Comparison of ENCODE assay signal across 19 cellular contexts in genomic region chr21:41660748-41661147, GRCh38.
"Had no signal": no experiment of that assay in that cellular context is flagged by ENCODE, and none has a peak within 500 bp of the region (broad histone marks: within the 10 kb centered on the region; RNA-seq: fewer than 3 reads in every experiment).

No MANE protein-coding gene starts in this region.

- H3K27me3 ChIP-seq: upper lobe of left lung had no signal

- H3K27me3 Mint-ChIP-seq: activated CD8-positive, alpha-beta T cell treated with anti-CD3 and anti-CD28 coated beads for 36 hours had no signal

- H3K4me1 ChIP-seq: psoas muscle had no signal

- H3K27ac Mint-ChIP-seq: activated CD4-positive, alpha-beta T cell treated with anti-CD3 and anti-CD28 coated beads, Interleukin-2, amount 10 ng/mL, durations not matched to agents 24 days and 14 days; activated CD8-positive, alpha-beta T cell treated with anti-CD3 and anti-CD28 coated beads for 36 hours; activated naive CD4-positive, alpha-beta T cell treated with anti-CD3 and anti-CD28 coated beads for 36 hours; brain; nephron; stimulated activated naive CD8-positive, alpha-beta T cell treated with anti-CD3 and anti-CD28 coated beads, Interleukin-15, Interleukin-2, amounts not matched to agents 100 ng/mL and 50 ng/mL, for 24 hours had no signal

- H3K4me3 ChIP-seq: lower lobe of right lung, psoas muscle, upper lobe of left lung had no signal

- H3K36me3 ChIP-seq: lower lobe of right lung, upper lobe of left lung had no signal

- DNase-seq: activated CD4-positive, alpha-beta T cell treated with anti-CD3 and anti-CD28 coated beads, Interleukin-2, amount 10 ng/mL, durations not matched to agents 24 days and 14 days; activated CD4-positive, CD25-positive, alpha-beta regulatory T cell; activated CD8-positive, alpha-beta T cell treated with anti-CD3 and anti-CD28 coated beads for 36 hours; activated naive CD4-positive, alpha-beta T cell treated with anti-CD3 and anti-CD28 coated beads for 36 hours; activated T-cell treated with anti-CD3 and anti-CD28 coated beads, Interleukin-2, amount 50 U/mL, for 4 hours; caudate nucleus; erythroblast; foreskin melanocyte; glutamatergic neuron; hippocampal formation; left colon; lower lobe of right lung; stimulated activated CD4-positive, alpha-beta T cell treated with anti-CD3 and anti-CD28 coated beads, Interleukin-15, amount 100 ng/mL, for 24 hours; stimulated activated CD4-positive, alpha-beta T cell treated with anti-CD3 and anti-CD28 coated beads, Interleukin-2, amount 100 ng/mL, for 48 hours had no signal

- H3K36me3 Mint-ChIP-seq: brain had no signal

- ATAC-seq: activated CD8-positive, alpha-beta T cell treated with anti-CD3 and anti-CD28 coated beads for 36 hours; activated T-cell treated with anti-CD3 and anti-CD28 coated beads, Interleukin-2, amount 50 U/mL, for 4 hours; left colon had no signal

- H3K4me3 Mint-ChIP-seq: activated CD4-positive, alpha-beta T cell treated with anti-CD3 and anti-CD28 coated beads, Interleukin-2, amount 10 ng/mL, durations not matched to agents 24 days and 14 days; activated CD8-positive, alpha-beta T cell treated with anti-CD3 and anti-CD28 coated beads for 36 hours; activated naive CD4-positive, alpha-beta T cell treated with anti-CD3 and anti-CD28 coated beads for 36 hours; activated T-cell treated with anti-CD3 and anti-CD28 coated beads, Interleukin-2, amount 50 U/mL, for 4 hours; brain; nephron; stimulated activated naive CD8-positive, alpha-beta T cell treated with anti-CD3 and anti-CD28 coated beads, Interleukin-15, Interleukin-2, amounts not matched to agents 100 ng/mL and 50 ng/mL, for 24 hours had no signal

- H3K27ac ChIP-seq: lower lobe of right lung, psoas muscle had no signal

- H3K9me3 ChIP-seq: lower lobe of right lung, psoas muscle, upper lobe of left lung had no signal

- H3K4me1 Mint-ChIP-seq: activated CD4-positive, alpha-beta T cell treated with anti-CD3 and anti-CD28 coated beads, Interleukin-2, amount 10 ng/mL, durations not matched to agents 24 days and 14 days had no signal

- H3K9me3 Mint-ChIP-seq: activated CD4-positive, alpha-beta T cell treated with anti-CD3 and anti-CD28 coated beads, Interleukin-2, amount 10 ng/mL, durations not matched to agents 24 days and 14 days; activated CD8-positive, alpha-beta T cell treated with anti-CD3 and anti-CD28 coated beads for 36 hours; activated naive CD4-positive, alpha-beta T cell treated with anti-CD3 and anti-CD28 coated beads for 36 hours; activated T-cell treated with anti-CD3 and anti-CD28 coated beads, Interleukin-2, amount 50 U/mL, for 4 hours; brain; nephron; stimulated activated naive CD8-positive, alpha-beta T cell treated with anti-CD3 and anti-CD28 coated beads, Interleukin-15, Interleukin-2, amounts not matched to agents 100 ng/mL and 50 ng/mL, for 24 hours had no signal
